ENCODE assay signal across 12 cellular contexts in the genomic region with DNA sequence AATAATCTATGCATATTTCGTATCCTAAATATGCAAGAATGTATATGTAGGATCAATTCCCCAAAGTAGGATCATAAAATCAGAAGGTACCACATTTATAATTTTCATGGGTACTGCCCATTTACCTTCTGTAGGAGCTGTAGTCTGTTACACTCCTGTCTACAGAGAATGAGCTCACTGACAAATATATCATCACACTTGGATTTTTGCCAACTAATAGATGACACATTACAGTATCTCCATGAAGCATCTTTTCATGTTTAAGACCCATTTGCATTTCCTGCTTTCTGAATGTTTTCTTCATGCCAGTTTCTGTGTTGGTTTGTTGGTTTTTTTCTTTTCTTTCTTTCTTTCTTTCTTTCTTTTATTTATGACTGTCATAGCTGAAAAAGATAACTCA.
DNase-seq lines count a peak whose midpoint lies in the region; ATAC-seq and TF ChIP-seq lines count a peak whose summit lies in the region.
"Had no signal": no experiment of that assay in that cellular context is flagged by ENCODE, and none has a peak within 500 bp of the region (broad histone marks: within the 10 kb centered on the region; RNA-seq: fewer than 3 reads in every experiment).

No MANE protein-coding gene starts in this region.

- H3K4me3 ChIP-seq in CD8-positive, alpha-beta T cell (ENCODE audit: low read depth, low read length), result no peak overlapping the region
- H3K4me3 ChIP-seq: BLaER1 treated with 17β-estradiol and CSF1 and Interleukin-3, amounts not matched to agents 10 nM and 100 nM had no signal

- H3K36me3 Mint-ChIP-seq in CD8-positive, alpha-beta T cell, result peaks cover 98% of the 10 kb centered on the region

- no peaks in the 10 kb centered on the region for H3K4me1 Mint-ChIP-seq in CD8-positive, alpha-beta T cell (ENCODE audit: low read depth)

- no peak overlapping the region for H3K27ac ChIP-seq in CD8-positive, alpha-beta T cell (ENCODE audit: low read depth, low read length)
- H3K27ac ChIP-seq: BLaER1 treated with 17β-estradiol and CSF1 and Interleukin-3, amounts not matched to agents 10 nM and 100 nM had no signal

- H3K4me3 Mint-ChIP-seq in CD8-positive, alpha-beta T cell, result no peak overlapping the region
- H3K4me3 Mint-ChIP-seq: activated naive CD4-positive, alpha-beta T cell treated with anti-CD3 and anti-CD28 coated beads for 36 hours had no signal

- no peak for DNase-seq in CD8-positive, alpha-beta T cell
- DNase-seq in M059J (ENCODE audit: low read depth), result peak; percentile 25
- no peak for DNase-seq in effector CD8-positive, alpha-beta T cell (lab: John Stamatoyannopoulos, UW)
- DNase-seq in MV-4-11 (lab: John Stamatoyannopoulos, UW), result no peak
- DNase-seq in DMS 273 treated with DMSO at 0.1 percent for 48 hours (lab: John Stamatoyannopoulos, UW), result no peak
- DNase-seq in HEK293T (ENCODE audit: extremely low spot score), result no peak
- DNase-seq: activated naive CD4-positive, alpha-beta T cell treated with anti-CD3 and anti-CD28 coated beads for 36 hours; Kasumi-1; NCI-H748 treated with DMSO at 0.1 percent for 48 hours had no signal

- H3K27me3 ChIP-seq in CD8-positive, alpha-beta T cell (ENCODE audit: insufficient read depth, low read length), result no peaks in the 10 kb centered on the region
- H3K27me3 ChIP-seq: BLaER1 treated with 17β-estradiol and CSF1 and Interleukin-3, amounts not matched to agents 10 nM and 100 nM had no signal

- POLR2A ChIA-PET in CD8-positive, alpha-beta T cell (lab: Charles Lee), result no interaction called here
- POLR2A ChIA-PET in HEK293T (lab: Yijun Ruan, JAX), result no interaction called here

- H3K27me3 Mint-ChIP-seq in CD8-positive, alpha-beta T cell (ENCODE audit: low read depth), result no peaks in the 10 kb centered on the region

- no peak for TF ChIP-seq CTCF in CD8-positive, alpha-beta T cell (IDR thresholded peaks at IDR 0.05)

- intact Hi-C loops in CD8-positive, alpha-beta T cell (cut with DNase I, micrococcal nuclease), result loop anchor here in 1 of 2 experiments (2.0 kb wide), 1 partner anchor 18 kb away; no protein-coding TSS in a partner anchor

- no peaks in the 10 kb centered on the region for H3K9me3 Mint-ChIP-seq in CD8-positive, alpha-beta T cell
- H3K9me3 Mint-ChIP-seq: activated naive CD4-positive, alpha-beta T cell treated with anti-CD3 and anti-CD28 coated beads for 36 hours had no signal

- no peaks in the 10 kb centered on the region for H3K9me3 ChIP-seq in CD8-positive, alpha-beta T cell (ENCODE audit: low read length)
- H3K9me3 ChIP-seq: BLaER1 treated with 17β-estradiol and CSF1 and Interleukin-3, amounts not matched to agents 10 nM and 100 nM had no signal

- H3K4me1 ChIP-seq in CD8-positive, alpha-beta T cell (ENCODE audit: insufficient read depth, low read length), result no peaks in the 10 kb centered on the region
- H3K4me1 ChIP-seq: BLaER1 treated with 17β-estradiol and CSF1 and Interleukin-3, amounts not matched to agents 10 nM and 100 nM had no signal

- H3K36me3 ChIP-seq in CD8-positive, alpha-beta T cell (ENCODE audit: insufficient read depth, low read length), result peaks cover 79% of the 10 kb centered on the region

- H3K27ac Mint-ChIP-seq in CD8-positive, alpha-beta T cell, result no peak overlapping the region
- H3K27ac Mint-ChIP-seq: activated naive CD4-positive, alpha-beta T cell treated with anti-CD3 and anti-CD28 coated beads for 36 hours had no signal

- ATAC-seq in CD8-positive, alpha-beta T cell, result peak; percentile 41
- peak; percentile 93 for ATAC-seq in GM18909 (IDR thresholded peaks at IDR 0.05; ENCODE audit: poor library complexity, unreplicated experiment)
- peak; percentile 79 for ATAC-seq in HG02759 (IDR thresholded peaks at IDR 0.05; ENCODE audit: unreplicated experiment)

- CTCF ChIA-PET in CD8-positive, alpha-beta T cell (lab: Charles Lee), result interaction anchor here (1.2 kb wide), 2 partner anchors 8 to 12 kb away, joined by 3 to 4 read pairs; no protein-coding TSS in a partner anchor
- CTCF ChIA-PET in HEK293T (lab: Yijun Ruan, JAX), result no interaction called here

TF ChIP-seq in HEK293T, 16 proteins besides CTCF, POLR2A, EP300 and RAD21:
- no peak for TF ChIP-seq FOXK2 (IDR thresholded peaks at IDR 0.05)

Comparison
In these comparisons a context has a peak if more than half of its experiments do, and no peak if none do; other contexts are left out.
1. ATAC-seq: peak in every context shown above with its lines; median percentile 93 in GM18909; 79 in HG02759; 41 in CD8-positive, alpha-beta T cell.